In the genomic region with DNA sequence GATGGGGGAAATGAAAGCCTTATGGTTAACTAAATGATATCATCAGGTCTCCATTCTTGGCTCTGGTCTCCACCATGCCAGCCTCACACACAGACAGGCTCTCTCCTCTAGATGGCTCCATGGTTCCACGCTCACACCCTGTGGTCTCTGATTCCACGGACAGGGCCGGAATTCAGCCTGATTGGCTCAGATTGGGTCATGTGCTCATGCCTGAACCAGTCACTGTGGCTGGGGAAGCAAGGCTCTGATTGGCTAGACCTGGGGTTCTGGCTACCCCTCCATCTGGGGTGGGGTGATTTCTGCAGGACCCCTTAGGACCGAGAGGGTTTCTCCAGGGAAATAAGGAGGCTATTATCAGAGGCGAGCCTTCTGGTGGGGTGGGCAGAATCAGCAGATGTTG, we compare ENCODE assay signal across 8 cellular contexts.
DNase-seq lines count a peak whose midpoint lies in the region; ATAC-seq and TF ChIP-seq lines count a peak whose summit lies in the region.

No MANE protein-coding gene starts in this region.

- POLR2A ChIA-PET in WTC11 (lab: Charles Lee) = no interaction called here

- H3K36me3 Mint-ChIP-seq in WTC11 = no peaks in the 10 kb centered on the region; the same call in 1 of the 2 replicates

- no peak overlapping the region for H3K27ac ChIP-seq in substantia nigra (ENCODE audit: low read depth, low read length, poor library complexity, severe bottlenecking)

- no peak overlapping the region for H3K4me3 Mint-ChIP-seq in WTC11

- intact Hi-C loops in Right ventricle myocardium inferior (cut with DNase I) (loop anchor here (5.0 to 10.0 kb wide), 2 partner anchors 191 to 574 kb away; no protein-coding TSS in a partner anchor), cardiac septum (cut with DNase I) (no loop called here)

- TF ChIP-seq CTCF in WTC11 (IDR thresholded peaks at IDR 0.05) = no peak

- CTCF ChIA-PET in WTC11 (lab: Charles Lee) = interaction anchor here (0.9 to 1.5 kb wide), 2 partner anchors 142 to 867 kb away, joined by 3 read pairs; no protein-coding TSS in a partner anchor

- no peak overlapping the region for H3K27ac Mint-ChIP-seq in WTC11

- H3K27me3 Mint-ChIP-seq in WTC11 (ENCODE audit: low read depth) = no peaks in the 10 kb centered on the region; the same call in none of the 2 replicates

- no peaks in the 10 kb centered on the region; the same call in none of the 2 replicates for H3K4me1 Mint-ChIP-seq in WTC11

- DNase-seq in Right ventricle myocardium inferior (ENCODE audit: missing footprints) (no peak), cardiac septum (ENCODE audit: low spot score) (no peak), NCI-H1092 (lab: John Stamatoyannopoulos, UW) (peak; percentile 78), WTC11 (ENCODE audit: low spot score) (peak; percentile 73), iPS DF 19.7 (ENCODE audit: low read depth, low spot score) (peak; percentile 61), substantia nigra (lab: John Stamatoyannopoulos, UW) (peak in 26 of 49 donors; percentile 2 to 60 (median 17))
- no peak for DNase-seq in activated naive CD4-positive, alpha-beta T cell treated with Interleukin-2 at 50 U/mL for 16 hours

- 0 out of 2 replicates have a peak, but pooled peaks cover 3% of the 10 kb centered on the region for H3K9me3 Mint-ChIP-seq in WTC11

- ATAC-seq in Right ventricle myocardium inferior (peak; percentile 76), WTC11 (peak; percentile 100), HG02798 (IDR thresholded peaks at IDR 0.05; ENCODE audit: poor library complexity, unreplicated experiment) (no peak)

TF ChIP-seq in WTC11, 78 proteins besides CTCF, POLR2A, EP300 and RAD21:
- TF ChIP-seq NFYB (CRISPR knock-in tag; conservative IDR thresholded peaks at IDR 0.05; ENCODE audit: low read depth) = peak; percentile 87
- TF ChIP-seq ZNF396 (CRISPR knock-in tag; IDR thresholded peaks at IDR 0.05; ENCODE audit: borderline replicate concordance) = no peak
- TF ChIP-seq USF2 (CRISPR knock-in tag; IDR thresholded peaks at IDR 0.05) = peak; percentile 93
- TF ChIP-seq NFE2L1 (CRISPR knock-in tag; IDR thresholded peaks at IDR 0.05) = no peak
- TF ChIP-seq, protein P1, sequence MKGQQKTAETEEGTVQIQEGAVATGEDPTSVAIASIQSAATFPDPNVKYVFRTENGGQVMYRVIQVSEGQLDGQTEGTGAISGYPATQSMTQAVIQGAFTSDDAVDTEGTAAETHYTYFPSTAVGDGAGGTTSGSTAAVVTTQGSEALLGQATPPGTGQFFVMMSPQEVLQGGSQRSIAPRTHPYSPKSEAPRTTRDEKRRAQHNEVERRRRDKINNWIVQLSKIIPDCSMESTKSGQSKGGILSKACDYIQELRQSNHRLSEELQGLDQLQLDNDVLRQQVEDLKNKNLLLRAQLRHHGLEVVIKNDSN (CRISPR knock-in tag; IDR thresholded peaks at IDR 0.05) = peak; percentile 92
- no peak for TF ChIP-seq RORB (CRISPR knock-in tag; IDR thresholded peaks at IDR 0.05)
- no peak for TF ChIP-seq ZNF121 (CRISPR knock-in tag; IDR thresholded peaks at IDR 0.05)

Comparison
In these comparisons a context has a peak if more than half of its experiments do, and no peak if none do; other contexts are left out.
1. DNase-seq: peak in NCI-H1092 (single experiment), WTC11 (single experiment), iPS DF 19.7 (single experiment) and substantia nigra (26 of 49); none in Right ventricle myocardium inferior (single experiment), cardiac septum (single experiment) and activated naive CD4-positive, alpha-beta T cell treated with Interleukin-2 at 50 U/mL for 16 hours (single experiment).